In the genomic region with DNA sequence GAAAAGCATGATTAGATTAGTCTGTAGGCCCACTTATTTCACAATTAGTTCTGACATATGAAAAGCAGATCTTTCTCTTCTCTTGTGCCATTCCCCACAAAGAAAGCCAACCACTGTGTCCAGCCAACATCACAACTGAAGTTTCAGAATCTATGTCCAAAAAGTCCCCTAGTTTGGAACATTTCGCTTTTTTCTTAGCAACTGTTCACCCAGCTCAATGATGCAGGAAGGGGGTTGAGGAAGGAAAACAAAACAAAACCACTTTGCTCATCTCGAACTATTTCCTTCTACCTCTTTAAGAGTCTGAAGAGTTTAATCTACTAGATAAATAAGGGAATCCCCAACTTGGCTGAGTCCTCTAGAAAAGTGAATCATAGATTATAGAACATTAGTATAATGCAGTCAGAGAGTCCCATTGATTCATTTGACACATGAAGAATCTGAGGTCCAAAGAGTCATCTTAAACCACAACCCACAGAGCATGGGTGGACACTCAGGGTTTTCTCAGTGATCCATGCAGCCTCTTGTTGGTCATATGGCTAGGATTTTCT, we compare ENCODE assay signal across 8 cellular contexts.
DNase-seq lines count a peak whose midpoint lies in the region; ATAC-seq lines count a peak whose summit lies in the region.

No MANE protein-coding gene starts in this region.

- peak; percentile 60 for DNase-seq in COLO829 (ENCODE audit: low spot score)
- peak; percentile 29 for DNase-seq in activated naive CD4-positive, alpha-beta T cell treated with anti-CD3 and anti-CD28 coated beads, Interleukin-2, amount 50 U/mL, for 16 hours
- DNase-seq in kidney glomerular epithelial cell (lab: John Stamatoyannopoulos, UW): peak; percentile 94
- no peak for DNase-seq in left lobe of liver (ENCODE audit: low spot score)
- no peak for DNase-seq in COR-L47 (lab: John Stamatoyannopoulos, UW)
- no peak for DNase-seq in NCI-H446 treated with DMSO at 0.1 percent for 48 hours (lab: John Stamatoyannopoulos, UW)

- ATAC-seq in GM19467 (IDR thresholded peaks at IDR 0.05; ENCODE audit: unreplicated experiment): peak; percentile 50
- ATAC-seq in HG03520 (IDR thresholded peaks at IDR 0.05; ENCODE audit: unreplicated experiment): peak; percentile 44
- no peak for ATAC-seq in left lobe of liver

Comparison
In these comparisons a context has a peak if more than half of its experiments do, and no peak if none do; other contexts are left out.
1. DNase-seq: peak in COLO829 (single experiment), activated naive CD4-positive, alpha-beta T cell treated with anti-CD3 and anti-CD28 coated beads, Interleukin-2, amount 50 U/mL, for 16 hours (single experiment) and kidney glomerular epithelial cell (single experiment); none in left lobe of liver (single experiment), COR-L47 (single experiment) and NCI-H446 treated with DMSO at 0.1 percent for 48 hours (single experiment).